Comparison of ENCODE assay signal across 19 cellular contexts in genomic region chr16:67006930-67007658, GRCh38. TPM values are rescaled to one million over a fixed set of nuclear protein-coding genes. Genes with fewer than 3 reads are reported as not detected.
DNase-seq lines count a peak whose midpoint lies in the region; ATAC-seq lines count a peak whose summit lies in the region.
"Had no signal": no experiment of that assay in that cellular context is flagged by ENCODE, and none has a peak within 500 bp of the region (broad histone marks: within the 10 kb centered on the region; RNA-seq: fewer than 3 reads in every experiment).

No MANE protein-coding gene starts in this region.

- no peak overlapping the region for H3K23ac ChIP-seq in mesenchymal stem cell (ENCODE audit: low read length in 2 of 2)

- H3K27me3 ChIP-seq in mesenchymal stem cell (ENCODE audit: control insufficient read depth in 1 of 2, insufficient read depth in 1 of 2, low read length in 2 of 2): peaks cover 11 to 15% of the 10 kb centered on the region in 2 experiments
- H3K27me3 ChIP-seq: body of pancreas, dorsolateral prefrontal cortex, esophagus squamous epithelium, transverse colon had no signal

- DNase-seq in EL: peak; percentile 56
- DNase-seq in HT1080 (ENCODE audit: low read depth): peak; percentile 71
- DNase-seq in activated T-helper 1 cell treated with anti-CD3 and anti-CD28 coated beads, Interleukin-12 subunit alpha, Interleukin-12 subunit beta, Interleukin-2, Interleukin-4 antibody, amounts not matched to agents 30 ng/mL and 10 ng/mL and 1 ng/mL, durations not matched to agents 14 hours and 24 hours and 36 hours (ENCODE audit: low spot score): no peak
- DNase-seq in mesenchymal stem cell: peak; percentile 58
- DNase-seq in stimulated activated naive CD4-positive, alpha-beta T cell treated with Interleukin-2 at 50 U/mL for 16 hours (lab: John Stamatoyannopoulos, UW): no peak
- DNase-seq: activated gamma-delta T cell, body of pancreas, DMS79 treated with DMSO at 0.1 percent for 48 hours, dorsolateral prefrontal cortex, esophagus squamous epithelium, heart left ventricle, kidney, NCI-H1417 treated with DMSO at 0.1 percent for 48 hours, NCI-H2227 treated with DMSO at 0.1 percent for 48 hours, transverse colon had no signal

- H3K4me3 Mint-ChIP-seq in activated T-helper 1 cell treated with anti-CD3 and anti-CD28 coated beads, Interleukin-12 subunit alpha, Interleukin-12 subunit beta, Interleukin-2, Interleukin-4 antibody, amounts not matched to agents 30 ng/mL and 10 ng/mL and 1 ng/mL, durations not matched to agents 14 hours and 24 hours and 36 hours: no peak overlapping the region

- no peaks in the 10 kb centered on the region for H3K9me3 ChIP-seq in mesenchymal stem cell (ENCODE audit: control insufficient read depth, low read length)
- H3K9me3 ChIP-seq: body of pancreas, esophagus squamous epithelium, heart left ventricle, transverse colon had no signal

- H2BK12ac ChIP-seq in mesenchymal stem cell (ENCODE audit: low read length in 2 of 2): no peak overlapping the region

- no peaks in the 10 kb centered on the region for H3K27me3 Mint-ChIP-seq in activated T-helper 1 cell treated with anti-CD3 and anti-CD28 coated beads, Interleukin-12 subunit alpha, Interleukin-12 subunit beta, Interleukin-2, Interleukin-4 antibody, amounts not matched to agents 30 ng/mL and 10 ng/mL and 1 ng/mL, durations not matched to agents 14 hours and 24 hours and 36 hours (ENCODE audit: insufficient read depth)

- H3K4me1 Mint-ChIP-seq in activated T-helper 1 cell treated with anti-CD3 and anti-CD28 coated beads, Interleukin-12 subunit alpha, Interleukin-12 subunit beta, Interleukin-2, Interleukin-4 antibody, amounts not matched to agents 30 ng/mL and 10 ng/mL and 1 ng/mL, durations not matched to agents 14 hours and 24 hours and 36 hours (ENCODE audit: low read depth): peaks cover 28% of the 10 kb centered on the region

- H3K36me3 ChIP-seq in mesenchymal stem cell (ENCODE audit: control insufficient read depth in 1 of 2, insufficient read depth in 2 of 2, low read depth in 1 of 2, low read length in 2 of 2): no peaks in the 10 kb centered on the region
- H3K36me3 ChIP-seq: heart left ventricle, transverse colon had no signal

- H4K91ac ChIP-seq in mesenchymal stem cell (ENCODE audit: low read length): no peak overlapping the region

- peaks cover 41% of the 10 kb centered on the region for H3K36me3 Mint-ChIP-seq in activated T-helper 1 cell treated with anti-CD3 and anti-CD28 coated beads, Interleukin-12 subunit alpha, Interleukin-12 subunit beta, Interleukin-2, Interleukin-4 antibody, amounts not matched to agents 30 ng/mL and 10 ng/mL and 1 ng/mL, durations not matched to agents 14 hours and 24 hours and 36 hours (ENCODE audit: low read depth)

- no peak overlapping the region for H2BK15ac ChIP-seq in mesenchymal stem cell (ENCODE audit: low read depth, poor library complexity, severe bottlenecking)

- H3K9ac ChIP-seq in mesenchymal stem cell (ENCODE audit: low read length): no peak overlapping the region

- peak overlapping the region; percentile 60 for H3K27ac ChIP-seq in mesenchymal stem cell (ENCODE audit: low read length, poor library complexity, severe bottlenecking)
- H3K27ac ChIP-seq: body of pancreas, esophagus squamous epithelium, heart left ventricle, transverse colon had no signal

- no peak overlapping the region for H3K14ac ChIP-seq in mesenchymal stem cell (ENCODE audit: low read length in 2 of 2)

- H3K4ac ChIP-seq in mesenchymal stem cell (ENCODE audit: low read depth in 1 of 2, low read length in 2 of 2): peak overlapping the region in 1 of 2 experiments; percentile 1

- peak overlapping the region; percentile 20 for H3K27ac Mint-ChIP-seq in activated T-helper 1 cell treated with anti-CD3 and anti-CD28 coated beads, Interleukin-12 subunit alpha, Interleukin-12 subunit beta, Interleukin-2, Interleukin-4 antibody, amounts not matched to agents 30 ng/mL and 10 ng/mL and 1 ng/mL, durations not matched to agents 14 hours and 24 hours and 36 hours

- no peak overlapping the region for H2BK120ac ChIP-seq in mesenchymal stem cell (ENCODE audit: low read depth, low read length)

- H2BK5ac ChIP-seq in mesenchymal stem cell (ENCODE audit: low read depth, low read length, poor library complexity, severe bottlenecking): no peak overlapping the region

- H3K4me2 ChIP-seq in mesenchymal stem cell (ENCODE audit: low read length, poor library complexity, severe bottlenecking): no peak overlapping the region

- H2AK5ac ChIP-seq in mesenchymal stem cell (ENCODE audit: low read length, severe bottlenecking): no peak overlapping the region

- WGBS in mesenchymal stem cell: 67% methylated on average over 12 of the region's 12 CpGs

- intact Hi-C loops in activated T-helper 1 cell treated with anti-CD3 and anti-CD28 coated beads, Interleukin-12 subunit alpha, Interleukin-12 subunit beta, Interleukin-2, Interleukin-4 antibody, amounts not matched to agents 30 ng/mL and 10 ng/mL and 1 ng/mL, durations not matched to agents 14 hours and 24 hours and 36 hours (cut with micrococcal nuclease): no loop called here

- no peak overlapping the region for H3K4me3 ChIP-seq in mesenchymal stem cell (ENCODE audit: insufficient read depth in 1 of 2, low read depth in 1 of 2, low read length in 2 of 2)
- H3K4me3 ChIP-seq: body of pancreas, dorsolateral prefrontal cortex, esophagus squamous epithelium, heart left ventricle, transverse colon had no signal

- H3K79me1 ChIP-seq in mesenchymal stem cell (replicated peaks; ENCODE audit: low read length, poor library complexity, severe bottlenecking): no peaks in the 10 kb centered on the region

- H3K9me3 Mint-ChIP-seq in activated T-helper 1 cell treated with anti-CD3 and anti-CD28 coated beads, Interleukin-12 subunit alpha, Interleukin-12 subunit beta, Interleukin-2, Interleukin-4 antibody, amounts not matched to agents 30 ng/mL and 10 ng/mL and 1 ng/mL, durations not matched to agents 14 hours and 24 hours and 36 hours: no peaks in the 10 kb centered on the region

- ATAC-seq in HG02798 (IDR thresholded peaks at IDR 0.05; ENCODE audit: poor library complexity, unreplicated experiment): no peak
- ATAC-seq in HG03097 (IDR thresholded peaks at IDR 0.05; ENCODE audit: low FRiP score, unreplicated experiment): no peak
- ATAC-seq in GM21447 (IDR thresholded peaks at IDR 0.05; ENCODE audit: unreplicated experiment): no peak
- ATAC-seq: body of pancreas, heart left ventricle had no signal

- H3K4me1 ChIP-seq in mesenchymal stem cell (ENCODE audit: control insufficient read depth, insufficient read depth, low read depth, low read length): peaks cover 8% of the 10 kb centered on the region
- H3K4me1 ChIP-seq: body of pancreas, esophagus squamous epithelium, heart left ventricle, transverse colon had no signal

- H3K18ac ChIP-seq in mesenchymal stem cell (ENCODE audit: low read depth in 1 of 2, low read length in 2 of 2): no peak overlapping the region

- no peak overlapping the region for H4K8ac ChIP-seq in mesenchymal stem cell (ENCODE audit: low read length)

- no peak overlapping the region for H2AFZ ChIP-seq in mesenchymal stem cell (ENCODE audit: low read depth, low read length)

RNA-seq across cellular contexts. Expression of gene CES4A, which starts 18.7 kb away (rescaled TPM):
- not detected in 2 replicates for total RNA-seq in HT1080 (2014; rRNA removed; shearing (Covaris generic))
- 0.07 TPM in 1 of 2 replicates, not detected in the other for polyA plus RNA-seq in HT1080 (2015; cell fraction: cytosol; rRNA removed)
- 0.83 and 0.85 TPM in 2 replicates for polyA plus RNA-seq in HT1080 (2015; cell fraction: nucleus; rRNA removed)
- 33.2 and 34.2 TPM in 2 replicates for total RNA-seq in activated T-helper 1 cell treated with anti-CD3 and anti-CD28 coated beads, Interleukin-12 subunit alpha, Interleukin-12 subunit beta, Interleukin-2, Interleukin-4 antibody, amounts not matched to agents 30 ng/mL and 10 ng/mL and 1 ng/mL, durations not matched to agents 14 hours and 24 hours and 36 hours
- polyA plus RNA-seq in mesenchymal stem cell (2013, experiment 1 of 2): 4.4 TPM
- polyA plus RNA-seq in mesenchymal stem cell (2013, experiment 2 of 2): 3.9 TPM
- total RNA-seq: SK-MEL-5 had no signal

RNA-seq across cellular contexts. Expression of gene CBFB, which starts 21.9 kb away (rescaled TPM):
- total RNA-seq in HT1080 (2014; rRNA removed; shearing (Covaris generic)): 62.7 and 93.7 TPM in 2 replicates
- polyA plus RNA-seq in HT1080 (2015; cell fraction: cytosol; rRNA removed): 85.5 and 98.7 TPM in 2 replicates
- polyA plus RNA-seq in HT1080 (2015; cell fraction: nucleus; rRNA removed): 37.6 and 48.0 TPM in 2 replicates
- 171 and 175 TPM in 2 replicates for total RNA-seq in activated T-helper 1 cell treated with anti-CD3 and anti-CD28 coated beads, Interleukin-12 subunit alpha, Interleukin-12 subunit beta, Interleukin-2, Interleukin-4 antibody, amounts not matched to agents 30 ng/mL and 10 ng/mL and 1 ng/mL, durations not matched to agents 14 hours and 24 hours and 36 hours
- 37.0 TPM for polyA plus RNA-seq in mesenchymal stem cell (2013, experiment 1 of 2)
- polyA plus RNA-seq in mesenchymal stem cell (2013, experiment 2 of 2): 40.1 TPM

RNA-seq across cellular contexts. Expression of gene CES3, which starts 46.0 kb away (rescaled TPM):
- total RNA-seq in HT1080 (2014; rRNA removed; shearing (Covaris generic)): 0.53 and 1.2 TPM in 2 replicates
- polyA plus RNA-seq in HT1080 (2015; cell fraction: cytosol; rRNA removed): 0.35 and 0.68 TPM in 2 replicates
- 8.9 and 10.4 TPM in 2 replicates for polyA plus RNA-seq in HT1080 (2015; cell fraction: nucleus; rRNA removed)
- 5.6 and 7.3 TPM in 2 replicates for total RNA-seq in activated T-helper 1 cell treated with anti-CD3 and anti-CD28 coated beads, Interleukin-12 subunit alpha, Interleukin-12 subunit beta, Interleukin-2, Interleukin-4 antibody, amounts not matched to agents 30 ng/mL and 10 ng/mL and 1 ng/mL, durations not matched to agents 14 hours and 24 hours and 36 hours
- 0.07 TPM for polyA plus RNA-seq in mesenchymal stem cell (2013, experiment 1 of 2)
- polyA plus RNA-seq in mesenchymal stem cell (2013, experiment 2 of 2): 0.01 TPM

Comparison
In these comparisons a context has a peak if more than half of its experiments do, and no peak if none do; other contexts are left out.
1. DNase-seq: peak in EL (single experiment), HT1080 (single experiment) and mesenchymal stem cell (single experiment); none in activated T-helper 1 cell treated with anti-CD3 and anti-CD28 coated beads, Interleukin-12 subunit alpha, Interleukin-12 subunit beta, Interleukin-2, Interleukin-4 antibody, amounts not matched to agents 30 ng/mL and 10 ng/mL and 1 ng/mL, durations not matched to agents 14 hours and 24 hours and 36 hours (single experiment) and stimulated activated naive CD4-positive, alpha-beta T cell treated with Interleukin-2 at 50 U/mL for 16 hours (single experiment).
2. RNA of gene CES4A, which starts 18.7 kb away (total RNA-seq): 33.2 to 34.2 TPM in activated T-helper 1 cell treated with anti-CD3 and anti-CD28 coated beads, Interleukin-12 subunit alpha, Interleukin-12 subunit beta, Interleukin-2, Interleukin-4 antibody, amounts not matched to agents 30 ng/mL and 10 ng/mL and 1 ng/mL, durations not matched to agents 14 hours and 24 hours and 36 hours; not detected in HT1080; every median in the first group is over 10 times any median in the second.